8 cellular contexts compared by ENCODE assay signal in the genomic region with DNA sequence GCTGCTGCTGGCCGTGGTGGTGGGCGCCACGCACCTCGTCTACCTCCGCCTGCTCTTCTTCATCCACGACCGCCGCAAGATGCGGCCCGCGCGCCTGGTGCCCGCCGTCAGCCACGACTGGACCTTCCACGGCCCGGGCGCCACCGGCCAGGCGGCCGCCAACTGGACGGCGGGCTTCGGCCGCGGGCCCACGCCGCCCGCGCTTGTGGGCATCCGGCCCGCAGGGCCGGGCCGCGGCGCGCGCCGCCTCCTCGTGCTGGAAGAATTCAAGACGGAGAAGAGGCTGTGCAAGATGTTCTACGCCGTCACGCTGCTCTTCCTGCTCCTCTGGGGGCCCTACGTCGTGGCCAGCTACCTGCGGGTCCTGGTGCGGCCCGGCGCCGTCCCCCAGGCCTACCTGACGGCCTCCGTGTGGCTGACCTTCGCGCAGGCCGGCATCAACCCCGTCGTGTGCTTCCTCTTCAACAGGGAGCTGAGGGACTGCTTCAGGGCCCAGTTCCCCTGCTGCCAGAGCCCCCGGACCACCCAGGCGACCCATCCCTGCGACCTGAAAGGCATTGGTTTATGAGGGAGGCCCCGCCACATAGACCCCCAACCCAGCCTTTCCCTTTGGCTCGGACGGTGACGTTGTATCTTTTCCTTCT. TPM values are rescaled to one million over a fixed set of nuclear protein-coding genes. Genes with fewer than 3 reads are reported as not detected.
A peak's percentile ranks its signal among the peaks of the same experiment; 100 is the strongest.
DNase-seq lines count a peak whose midpoint lies in the region; ATAC-seq and TF ChIP-seq lines count a peak whose summit lies in the region.

No MANE protein-coding gene starts in this region.

- H3K36me3 Mint-ChIP-seq in neural crest cell (ENCODE audit: low read depth) = peaks cover 4% of the 10 kb centered on the region

- peak overlapping the region; percentile 91 for H3K4me3 Mint-ChIP-seq in neural crest cell

- H3K4me3 ChIP-seq in A673 (ENCODE audit: low read depth, low read length, poor library complexity, severe bottlenecking) (peak overlapping the region; percentile 42), HUES48 (ENCODE audit: low read depth, low read length) (peak overlapping the region; percentile 80), endocrine pancreas (ENCODE audit: control insufficient read depth, insufficient read depth, low read length) (no peak overlapping the region)

- no peaks in the 10 kb centered on the region for H3K36me3 ChIP-seq in A673 (ENCODE audit: insufficient read depth, low read length, poor library complexity, severe bottlenecking)
- H3K36me3 ChIP-seq in HUES48 (ENCODE audit: control insufficient read depth, insufficient read depth, low read length) = no peaks in the 10 kb centered on the region
- no peaks in the 10 kb centered on the region for H3K36me3 ChIP-seq in endocrine pancreas (ENCODE audit: control insufficient read depth, insufficient read depth, low read length)

- no peak for ATAC-seq in activated CD4-positive, CD25-positive, alpha-beta regulatory T cell treated with anti-CD3 and anti-CD28 coated beads, Interleukin-2, amount 50 U/mL, for 24 hours
- no peak for ATAC-seq in GM18519 (IDR thresholded peaks at IDR 0.05; ENCODE audit: low FRiP score, unreplicated experiment)

- H3K27ac Mint-ChIP-seq in neural crest cell (ENCODE audit: unreplicated experiment) = no peak overlapping the region

- TF ChIP-seq CTCF in A673 (conservative IDR thresholded peaks at IDR 0.05; ENCODE audit: low read depth, low read length) = no peak
- TF ChIP-seq CTCF in neural crest cell (conservative IDR thresholded peaks at IDR 0.05) = no peak

- CTCF ChIA-PET in A673 (lab: Charles Lee) = no interaction called here

- H3K27ac ChIP-seq in A673 (ENCODE audit: low read depth, low read length, poor library complexity, severe bottlenecking) (no peak overlapping the region), HUES48 (ENCODE audit: low read depth, low read length) (no peak overlapping the region)

- POLR2A ChIA-PET in A673 (lab: Charles Lee; ENCODE audit: low non-redundant PET) = no interaction called here

- H3K9ac ChIP-seq in HUES48 (ENCODE audit: low read depth, low read length) (peak overlapping the region; percentile 67; the same call in 1 of the 2 replicates), endocrine pancreas (ENCODE audit: control insufficient read depth, insufficient read depth, low read length) (peak overlapping the region; percentile 41)

- H3K27me3 ChIP-seq in A673 (replicated peaks; ENCODE audit: insufficient read depth, low read depth, low read length, poor library complexity) (peaks cover 4% of the 10 kb centered on the region), HUES48 (ENCODE audit: control insufficient read depth, insufficient read depth, low read length) (peaks cover 42% of the 10 kb centered on the region), endocrine pancreas (ENCODE audit: control insufficient read depth, insufficient read depth, low read length) (no peaks in the 10 kb centered on the region)

- intact Hi-C loops in A673 (cut with micrococcal nuclease; ENCODE audit: unreplicated experiment) = no loop called here

- peaks cover 14% of the 10 kb centered on the region for H3K4me1 Mint-ChIP-seq in neural crest cell

- H3K9me3 ChIP-seq in A673 (ENCODE audit: low read depth, low read length, poor library complexity, severe bottlenecking) (no peaks in the 10 kb centered on the region), HUES48 (ENCODE audit: control insufficient read depth, insufficient read depth, low read length) (no peaks in the 10 kb centered on the region), endocrine pancreas (ENCODE audit: control insufficient read depth, low read length) (no peaks in the 10 kb centered on the region)

- H3K4me1 ChIP-seq in A673 (ENCODE audit: insufficient read depth, low read length, poor library complexity, severe bottlenecking) (no peaks in the 10 kb centered on the region), HUES48 (ENCODE audit: control insufficient read depth, insufficient read depth, low read length) (peaks cover 26% of the 10 kb centered on the region), endocrine pancreas (ENCODE audit: control insufficient read depth, insufficient read depth, low read length) (peaks cover 11% of the 10 kb centered on the region)

- peaks cover 72% of the 10 kb centered on the region for H3K27me3 Mint-ChIP-seq in neural crest cell (ENCODE audit: low read depth)

- DNase-seq in A673 (ENCODE audit: low spot score) = no peak
- no peak for DNase-seq in neural crest cell (ENCODE audit: low read depth, low spot score)
- DNase-seq in GF-D8 (lab: John Stamatoyannopoulos, UW) = no peak
- DNase-seq in NCI-H1930 (lab: John Stamatoyannopoulos, UW) = no peak

- no TSS peak for BruUV-seq in A673 (replicated peaks; lab: Mats Ljungman, UMichigan)

- no peaks in the 10 kb centered on the region for H3K9me3 Mint-ChIP-seq in neural crest cell

RNA-seq across cellular contexts. Expression of gene GPR27, which starts 1.1 kb away (rescaled TPM):
- 6.4 and 8.1 TPM in 2 replicates for total RNA-seq in A673 (2021)
- total RNA-seq in neural crest cell = 9.4 and 10.4 TPM in 2 replicates

RNA-seq across cellular contexts. Expression of gene EIF4E3, which starts 29.5 kb away (rescaled TPM):
- total RNA-seq in A673 (2021) (3.1 and 4.6 TPM in 2 replicates), neural crest cell (8.9 TPM in 2 replicates)

RNA-seq across cellular contexts. Expression of gene PROK2, which starts 30.2 kb away (rescaled TPM):
- total RNA-seq in A673 (2021) = 1.2 and 1.6 TPM in 2 replicates
- total RNA-seq in neural crest cell = 0.25 TPM in 1 of 2 replicates, not detected in the other
